Comparison of ENCODE assay signal across 8 cellular contexts in genomic region chr2:64727013-64727767, GRCh38.
DNase-seq lines count a peak whose midpoint lies in the region; ATAC-seq, FAIRE-seq and TF ChIP-seq lines count a peak whose summit lies in the region.

No MANE protein-coding gene starts in this region.

- peak; percentile 80 for ATAC-seq in GM21529 (IDR thresholded peaks at IDR 0.05; ENCODE audit: unreplicated experiment)
- peak; percentile 64 for ATAC-seq in effector memory CD8-positive, alpha-beta T cell (replicated peaks)

- H3K27ac ChIP-seq in KOPT-K1 (ENCODE audit: low read depth, low read length, poor library complexity, severe bottlenecking): peak overlapping the region; percentile 59

- H3K4me3 Mint-ChIP-seq in effector memory CD8-positive, alpha-beta T cell: peak overlapping the region; percentile 62 to 70

- no peaks in the 10 kb centered on the region for H3K9me3 Mint-ChIP-seq in effector memory CD8-positive, alpha-beta T cell

- peaks cover 31 to 42% of the 10 kb centered on the region in 2 donors for H3K4me1 Mint-ChIP-seq in effector memory CD8-positive, alpha-beta T cell (ENCODE audit: low read depth in 2 of 2)

- in situ Hi-C loops in GM13977 (cut with MboI; ENCODE audit: low pct_unique_long_range_greater_than_20kb, low sequenced_read_pairs, unreplicated experiment): no loop called here

- H3K27me3 Mint-ChIP-seq in effector memory CD8-positive, alpha-beta T cell: no peaks in the 10 kb centered on the region

- H3K9me3 ChIP-seq in KOPT-K1 (ENCODE audit: insufficient read depth, low read length, poor library complexity, severe bottlenecking): no peaks in the 10 kb centered on the region

- no peaks in the 10 kb centered on the region for H3K36me3 ChIP-seq in KOPT-K1 (ENCODE audit: insufficient read depth, low read length)

- H3K27ac Mint-ChIP-seq in effector memory CD8-positive, alpha-beta T cell: peak overlapping the region; percentile 80 to 93

- TF ChIP-seq CTCF in GM13977 (IDR thresholded peaks at IDR 0.05; ENCODE audit: extremely low read depth, insufficient read depth, missing control alignments) (no peak), D721Med (IDR thresholded peaks at IDR 0.05; ENCODE audit: insufficient read depth, missing control alignments) (no peak)

- FAIRE-seq in D721Med (lab: Jason Lieb, UNC): no peak

- DNase-seq in GM13977 (ENCODE audit: low spot score) (peak; percentile 64), HUDEP-2 (lab: John Stamatoyannopoulos, UW; ENCODE audit: unreplicated experiment in 76 of 76) (no peak), D721Med (ENCODE audit: insufficient read length, low spot score) (no peak)
- peak in 1 of 3 experiments; percentile 20 for DNase-seq in effector memory CD8-positive, alpha-beta T cell
- DNase-seq in NK-92 treated with Interleukin-12 subunit alpha and Interleukin-12 subunit beta, amount 100 ng/mL, for 24 hours (lab: John Stamatoyannopoulos, UW): no peak
- DNase-seq in activated CD8-positive, alpha-beta memory T cell treated with anti-CD3 and anti-CD28 coated beads for 24 hours: no peak

- no peaks in the 10 kb centered on the region for H3K36me3 Mint-ChIP-seq in effector memory CD8-positive, alpha-beta T cell (ENCODE audit: insufficient read depth)
